Comparison of ENCODE assay signal across 19 cellular contexts in genomic region chr22:46875089-46875488, GRCh38.
"Had no signal": no experiment of that assay in that cellular context is flagged by ENCODE, and none has a peak within 500 bp of the region (broad histone marks: within the 10 kb centered on the region; RNA-seq: fewer than 3 reads in every experiment).

No MANE protein-coding gene starts in this region.

- H3K4me1 ChIP-seq: colonic mucosa, esophagus muscularis mucosa, left lung, lower lobe of right lung had no signal

- H2AFZ ChIP-seq: hepatocyte had no signal

- H3K9me3 ChIP-seq: colonic mucosa, gastrocnemius medialis had no signal

- H3K27me3 ChIP-seq: colonic mucosa, esophagus muscularis mucosa, gastrocnemius medialis, hepatocyte, left lung had no signal

- H3K4me3 Mint-ChIP-seq: dendritic cell treated with granulocyte-macrophage colony-stimulating factor and Interleukin-4, amounts not matched to agents 40 ng/mL and 50 ng/mL, for 4 days; memory B cell; mesothelial cell of epicardium had no signal

- H3K27me3 Mint-ChIP-seq: dendritic cell treated with granulocyte-macrophage colony-stimulating factor and Interleukin-4, amounts not matched to agents 40 ng/mL and 50 ng/mL, for 4 days; memory B cell; naive B cell had no signal

- H3K36me3 ChIP-seq: colonic mucosa, gastrocnemius medialis, lower lobe of right lung had no signal

- H3K27ac Mint-ChIP-seq: dendritic cell treated with granulocyte-macrophage colony-stimulating factor and Interleukin-4, amounts not matched to agents 40 ng/mL and 50 ng/mL, for 4 days; memory B cell; mesothelial cell of epicardium had no signal

- H3K27ac ChIP-seq: colonic mucosa, esophagus muscularis mucosa, gastrocnemius medialis, hepatocyte, left lung, lower lobe of right lung had no signal

- DNase-seq: colonic mucosa; cortex of kidney; effector CD8-positive, alpha-beta T cell; foreskin fibroblast; foreskin melanocyte; glutamatergic neuron; head of caudate nucleus; left cardiac atrium; left lung; left ventricle myocardium superior; lower lobe of right lung; mucosa of descending colon; naive B cell had no signal

- H3K4me2 ChIP-seq: hepatocyte had no signal

- H3K4me3 ChIP-seq: colonic mucosa, esophagus muscularis mucosa, gastrocnemius medialis, hepatocyte, left lung, lower lobe of right lung, mucosa of descending colon had no signal

- ATAC-seq: gastrocnemius medialis, left cardiac atrium, left lung, left ventricle myocardium superior, lower lobe of right lung, mucosa of descending colon had no signal
